23 cellular contexts compared by ENCODE assay signal in the genomic region with DNA sequence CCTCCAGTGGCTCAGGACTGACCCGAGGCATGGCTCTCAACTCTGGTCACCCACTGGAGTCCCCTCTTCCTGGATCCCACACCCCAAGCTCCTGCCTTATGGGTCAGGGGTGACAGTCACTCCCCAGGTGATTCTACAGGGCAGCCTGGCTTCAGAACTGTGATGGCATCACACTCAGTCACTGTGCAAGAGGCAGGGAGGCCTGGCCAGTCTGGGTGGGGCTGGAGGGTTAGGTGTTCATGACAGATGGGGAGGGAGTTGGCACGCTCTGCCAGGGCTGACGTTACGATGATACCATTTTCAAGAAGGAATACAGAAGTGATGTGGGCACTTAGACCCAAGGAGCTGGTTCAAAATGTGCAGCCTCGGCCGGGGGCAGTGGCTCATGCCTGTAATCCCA. TPM values are rescaled to one million over a fixed set of nuclear protein-coding genes. Genes with fewer than 3 reads are reported as not detected.
DNase-seq lines count a peak whose midpoint lies in the region; ATAC-seq, FAIRE-seq and TF ChIP-seq lines count a peak whose summit lies in the region.
"Had no signal": no experiment of that assay in that cellular context is flagged by ENCODE, and none has a peak within 500 bp of the region (broad histone marks: within the 10 kb centered on the region; RNA-seq: fewer than 3 reads in every experiment).

No MANE protein-coding gene starts in this region.

- H3K27ac ChIP-seq in CD8-positive, alpha-beta memory T cell (ENCODE audit: low read depth, low read length) = no peak overlapping the region
- no peak overlapping the region for H3K27ac ChIP-seq in astrocyte (ENCODE audit: low read depth, low read length)
- H3K27ac ChIP-seq: gastrocnemius medialis, VCaP had no signal

- POLR2A ChIA-PET in CD8-positive, alpha-beta memory T cell (lab: Charles Lee) = interaction anchor here (1.3 kb wide), 1 partner anchor 30 kb away, joined by 3 read pairs; no protein-coding TSS in a partner anchor

- H3K4me1 ChIP-seq in CD8-positive, alpha-beta memory T cell (ENCODE audit: insufficient read depth, low read length) = peaks cover 58% of the 10 kb centered on the region
- H3K4me1 ChIP-seq in astrocyte (ENCODE audit: insufficient read depth, low read length) = no peaks in the 10 kb centered on the region
- peaks cover 15% of the 10 kb centered on the region for H3K4me1 ChIP-seq in mucosa of descending colon (ENCODE audit: low read depth)
- H3K4me1 ChIP-seq: Caco-2 had no signal

- CTCF ChIA-PET in CD8-positive, alpha-beta memory T cell (lab: Charles Lee) = interaction anchor here (1.2 to 2.5 kb wide), 5 partner anchors 26 to 65 kb away, joined by 3 to 10 read pairs (median 6); no protein-coding TSS in a partner anchor

- no peaks in the 10 kb centered on the region for H3K27me3 ChIP-seq in CD8-positive, alpha-beta memory T cell (ENCODE audit: insufficient read depth, low read length, poor library complexity, severe bottlenecking)
- peaks cover 10% of the 10 kb centered on the region for H3K27me3 ChIP-seq in astrocyte (ENCODE audit: insufficient read depth, low read length)
- H3K27me3 ChIP-seq: gastrocnemius medialis had no signal

- DNase-seq in CD14-positive monocyte (ENCODE audit: low spot score) = no peak
- DNase-seq in CD8-positive, alpha-beta memory T cell = no peak
- no peak for DNase-seq in astrocyte (ENCODE audit: low read depth)
- DNase-seq in mucosa of descending colon = no peak
- DNase-seq in OCI-M1 (lab: John Stamatoyannopoulos, UW) = no peak
- no peak for DNase-seq in activated T-cell treated with anti-CD3 and anti-CD28 coated beads for 4 hours
- DNase-seq: amniotic stem cell, Caco-2, gastrocnemius medialis, H9, hypothalamus, islet precursor cell, KBM-7, NCI-H187 treated with DMSO at 0.1 percent for 48 hours, NCI-H2227 treated with DMSO at 0.1 percent for 48 hours, NCI-H748 treated with DMSO at 0.1 percent for 48 hours had no signal

- no peak overlapping the region for H3K4me2 ChIP-seq in astrocyte (ENCODE audit: low read length)

- H3K9ac ChIP-seq in astrocyte (ENCODE audit: low read length) = no peak overlapping the region

- no peaks in the 10 kb centered on the region for H3K79me2 ChIP-seq in astrocyte (ENCODE audit: insufficient read depth, low read length)

- peak; percentile 48 for ATAC-seq in mucosa of descending colon
- ATAC-seq in HG03439 (IDR thresholded peaks at IDR 0.05; ENCODE audit: unreplicated experiment) = no peak
- ATAC-seq: gastrocnemius medialis had no signal

- FAIRE-seq in astrocyte (lab: Jason Lieb, UNC) = no peak

- H3K36me3 ChIP-seq in CD8-positive, alpha-beta memory T cell (ENCODE audit: insufficient read depth, low read length) = no peaks in the 10 kb centered on the region
- no peaks in the 10 kb centered on the region for H3K36me3 ChIP-seq in astrocyte (ENCODE audit: insufficient read depth, low read length)
- H3K36me3 ChIP-seq in mucosa of descending colon (ENCODE audit: low read depth) = no peaks in the 10 kb centered on the region
- H3K36me3 ChIP-seq: gastrocnemius medialis had no signal

- no peak overlapping the region for H3K4me3 ChIP-seq in CD8-positive, alpha-beta memory T cell (ENCODE audit: low read length)
- H3K4me3 ChIP-seq in astrocyte (ENCODE audit: insufficient read depth, low read depth, low read length) (no peak overlapping the region), mucosa of descending colon (no peak overlapping the region)
- H3K4me3 ChIP-seq: gastrocnemius medialis, skin epidermis had no signal

- H3K27ac Mint-ChIP-seq in CD14-positive monocyte (peak overlapping the region in 4 of 7 donors; percentile 43 to 88 (median 68)), astrocyte (ENCODE audit: unreplicated experiment) (peak overlapping the region; percentile 20)
- peak overlapping the region in 6 of 8 donors; percentile 23 to 95 (median 76) for H3K27ac Mint-ChIP-seq in CD8-positive, alpha-beta memory T cell
- H3K27ac Mint-ChIP-seq: H9, nephron, progenitor cell of endocrine pancreas had no signal

- H2AFZ ChIP-seq in astrocyte (ENCODE audit: low read depth, low read length) = no peak overlapping the region

- H4K20me1 ChIP-seq in astrocyte (ENCODE audit: insufficient read depth, low read length) = no peaks in the 10 kb centered on the region

- H3K36me3 Mint-ChIP-seq in CD14-positive monocyte (peaks cover 0 to 8% of the 10 kb centered on the region in 2 donors), astrocyte (ENCODE audit: low read depth, unreplicated experiment) (no peaks in the 10 kb centered on the region)
- H3K36me3 Mint-ChIP-seq in CD8-positive, alpha-beta memory T cell = no peaks in the 10 kb centered on the region
- H3K36me3 Mint-ChIP-seq: T-cell had no signal

- peaks cover 74% of the 10 kb centered on the region for H3K4me1 Mint-ChIP-seq in CD14-positive monocyte
- peaks cover 54 to 62% (median 60%) of the 10 kb centered on the region in 3 donors for H3K4me1 Mint-ChIP-seq in CD8-positive, alpha-beta memory T cell
- H3K4me1 Mint-ChIP-seq in astrocyte (ENCODE audit: low read depth, unreplicated experiment) = peaks cover 19% of the 10 kb centered on the region
- H3K4me1 Mint-ChIP-seq: H9 had no signal

- intact Hi-C loops in CD14-positive monocyte (cut with micrococcal nuclease) = no loop called here
- intact Hi-C loops in mucosa of descending colon (cut with DNase I, micrococcal nuclease) = no loop called here

- H3K9me3 Mint-ChIP-seq in CD14-positive monocyte = peaks cover 0 to 3% (median 0%) of the 10 kb centered on the region in 7 donors
- H3K9me3 Mint-ChIP-seq in CD8-positive, alpha-beta memory T cell = no peaks in the 10 kb centered on the region
- no peaks in the 10 kb centered on the region for H3K9me3 Mint-ChIP-seq in astrocyte (ENCODE audit: unreplicated experiment)
- H3K9me3 Mint-ChIP-seq: nephron; stimulated activated naive CD8-positive, alpha-beta T cell treated with anti-CD3 and anti-CD28 coated beads, Interleukin-15, Interleukin-2, amounts not matched to agents 100 ng/mL and 50 ng/mL, for 24 hours; T-cell had no signal

- H3K4me3 Mint-ChIP-seq in CD14-positive monocyte (no peak overlapping the region), astrocyte (ENCODE audit: unreplicated experiment) (no peak overlapping the region)
- H3K4me3 Mint-ChIP-seq in CD8-positive, alpha-beta memory T cell = peak overlapping the region in 1 of 7 donors; percentile 74
- H3K4me3 Mint-ChIP-seq: H9, nephron had no signal

- TF ChIP-seq CTCF in CD14-positive monocyte (IDR thresholded peaks at IDR 0.05) (no peak), astrocyte (IDR thresholded peaks at IDR 0.05; ENCODE audit: insufficient read depth, low read depth, low read length) (no peak), mucosa of descending colon (IDR thresholded peaks at IDR 0.05) (no peak)

- no peaks in the 10 kb centered on the region for H3K9me3 ChIP-seq in CD8-positive, alpha-beta memory T cell (ENCODE audit: low read length)
- no peaks in the 10 kb centered on the region for H3K9me3 ChIP-seq in astrocyte (ENCODE audit: insufficient read depth, low read depth, low read length)
- H3K9me3 ChIP-seq in mucosa of descending colon = no peaks in the 10 kb centered on the region
- H3K9me3 ChIP-seq: Caco-2, gastrocnemius medialis had no signal

- H3K27me3 Mint-ChIP-seq in CD14-positive monocyte (ENCODE audit: low read depth in 3 of 3) (peaks cover 0 to 5% (median 2%) of the 10 kb centered on the region in 3 donors), astrocyte (ENCODE audit: low read depth, unreplicated experiment) (peaks cover 35% of the 10 kb centered on the region)
- no peaks in the 10 kb centered on the region for H3K27me3 Mint-ChIP-seq in CD8-positive, alpha-beta memory T cell
- H3K27me3 Mint-ChIP-seq: stimulated activated naive CD8-positive, alpha-beta T cell treated with anti-CD3 and anti-CD28 coated beads, Interleukin-15, Interleukin-2, amounts not matched to agents 100 ng/mL and 50 ng/mL, for 24 hours; T-cell had no signal

RNA-seq across cellular contexts. Expression of gene ABCG1, which starts 25.2 kb away (rescaled TPM):
- polyA plus RNA-seq in CD14-positive monocyte = 1 to 10 TPM; 3.5 to 5.2 TPM
- total RNA-seq in CD8-positive, alpha-beta memory T cell = 1 to 10 TPM; 3.7 to 3.8 TPM
- polyA plus RNA-seq in CD8-positive, alpha-beta memory T cell = 15.7 TPM
- total RNA-seq in astrocyte = 1.3 and 1.9 TPM in 2 replicates
- total RNA-seq in mucosa of descending colon = 10 to 100 TPM; 44.4 to 67.0 (median 56.8) TPM
- total RNA-seq: Caco-2 had no signal

Comparison
In these comparisons a context has a peak if more than half of its experiments do, and no peak if none do; other contexts are left out.
1. H3K27ac Mint-ChIP-seq: peak in every context shown above with its lines; median percentile 76 in CD8-positive, alpha-beta memory T cell; 68 in CD14-positive monocyte; 20 in astrocyte.
2. RNA of gene ABCG1, which starts 25.2 kb away (total RNA-seq): 44.4 to 67.0 TPM in mucosa of descending colon; 3.7 to 3.8 TPM in CD8-positive, alpha-beta memory T cell and 1.3 to 1.9 TPM in astrocyte; every median in the first group is over 4 times any median in the second.